ENCODE assay signal across 10 cellular contexts in genomic region chr10:3094565-3095168, GRCh38. TPM values are rescaled to one million over a fixed set of nuclear protein-coding genes. Genes with fewer than 3 reads are reported as not detected.
DNase-seq lines count a peak whose midpoint lies in the region; ATAC-seq and TF ChIP-seq lines count a peak whose summit lies in the region.
"Had no signal": no experiment of that assay in that cellular context is flagged by ENCODE, and none has a peak within 500 bp of the region (broad histone marks: within the 10 kb centered on the region; RNA-seq: fewer than 3 reads in every experiment).

No MANE protein-coding gene starts in this region.

- BruUV-seq in Calu3 (replicated peaks; lab: Mats Ljungman, UMichigan), result TSS peak; percentile 65

- peak overlapping the region; percentile 52; the same call in 1 of the 2 replicates for H3K4me3 ChIP-seq in SK-N-MC
- H3K4me3 ChIP-seq in rectal smooth muscle tissue (ENCODE audit: low read length), result peak overlapping the region; percentile 23

- H3K27me3 ChIP-seq in rectal smooth muscle tissue (ENCODE audit: control insufficient read depth, insufficient read depth, low read length), result no peaks in the 10 kb centered on the region

- no peak for TF ChIP-seq CTCF in Calu3 (IDR thresholded peaks at IDR 0.05; ENCODE audit: unreplicated experiment)
- TF ChIP-seq CTCF in endothelial cell (IDR thresholded peaks at IDR 0.05; ENCODE audit: unreplicated experiment), result no peak

- H3K27ac Mint-ChIP-seq in Calu3 (ENCODE audit: unreplicated experiment) (peak overlapping the region; percentile 97), endothelial cell (ENCODE audit: unreplicated experiment) (peak overlapping the region; percentile 34)

- DNase-seq in Calu3, result no peak
- DNase-seq in SK-N-MC (ENCODE audit: low read depth, low spot score), result no peak
- no peak for DNase-seq in endothelial cell (ENCODE audit: low spot score)
- no peak for DNase-seq in stimulated activated CD4-positive, alpha-beta T cell treated with anti-CD3 and anti-CD28 coated beads, Interleukin-15, amount 100 ng/mL, for 24 hours
- DNase-seq in T-helper 9 cell, result no peak
- DNase-seq: anterior cingulate cortex, SHP77 treated with DMSO at 0.1 percent for 48 hours had no signal

- peaks cover 72% of the 10 kb centered on the region for H3K36me3 Mint-ChIP-seq in Calu3 (ENCODE audit: insufficient read depth, unreplicated experiment)
- peaks cover 9% of the 10 kb centered on the region for H3K36me3 Mint-ChIP-seq in endothelial cell (ENCODE audit: low read depth, unreplicated experiment)

- H3K27me3 Mint-ChIP-seq in Calu3 (ENCODE audit: unreplicated experiment) (no peaks in the 10 kb centered on the region), endothelial cell (ENCODE audit: unreplicated experiment) (peaks cover 3% of the 10 kb centered on the region)

- H3K4me1 Mint-ChIP-seq in Calu3 (ENCODE audit: low read depth, unreplicated experiment), result peaks cover 69% of the 10 kb centered on the region
- peaks cover 18% of the 10 kb centered on the region for H3K4me1 Mint-ChIP-seq in endothelial cell (ENCODE audit: unreplicated experiment)

- H3K9ac ChIP-seq in SK-N-MC (ENCODE audit: insufficient read length), result no peak overlapping the region
- H3K9ac ChIP-seq in rectal smooth muscle tissue (ENCODE audit: low read length), result no peak overlapping the region

- H3K36me3 ChIP-seq in SK-N-MC (ENCODE audit: insufficient read depth, low read length), result peaks cover 28% of the 10 kb centered on the region; the same call in 1 of the 2 replicates
- no peaks in the 10 kb centered on the region for H3K36me3 ChIP-seq in rectal smooth muscle tissue (ENCODE audit: control insufficient read depth, insufficient read depth, low read length)

- H3K27ac ChIP-seq in SK-N-MC (peak overlapping the region; percentile 93; the same call in 1 of the 2 replicates), rectal smooth muscle tissue (ENCODE audit: low read depth, low read length) (peak overlapping the region; percentile 85)

- no peak for ATAC-seq in HG02678 (IDR thresholded peaks at IDR 0.05; ENCODE audit: unreplicated experiment)
- no peak for ATAC-seq in GM18907 (IDR thresholded peaks at IDR 0.05; ENCODE audit: unreplicated experiment)

- no peaks in the 10 kb centered on the region for H3K9me3 ChIP-seq in SK-N-MC (ENCODE audit: low read depth, low read length)

- intact Hi-C loops in Calu3 (cut with micrococcal nuclease; ENCODE audit: unreplicated experiment), result no loop called here

- H3K9me3 Mint-ChIP-seq in Calu3 (ENCODE audit: low read depth, unreplicated experiment) (no peaks in the 10 kb centered on the region), endothelial cell (ENCODE audit: unreplicated experiment) (no peaks in the 10 kb centered on the region)

- H3K4me3 Mint-ChIP-seq in Calu3 (ENCODE audit: low read depth, unreplicated experiment) (peak overlapping the region; percentile 59), endothelial cell (ENCODE audit: unreplicated experiment) (no peak overlapping the region)

- H3K4me1 ChIP-seq in rectal smooth muscle tissue (ENCODE audit: control insufficient read depth, insufficient read depth, low read length), result peaks cover 32% of the 10 kb centered on the region

- CTCF ChIA-PET in Calu3 (lab: Charles Lee), result interaction anchor here (0.7 to 2.4 kb wide), 5 partner anchors 13 to 166 kb away, joined by 3 to 6 read pairs (median 4); no protein-coding TSS in a partner anchor

RNA-seq across cellular contexts. Expression of gene PFKP, which starts 27.3 kb away (rescaled TPM):
- total RNA-seq in Calu3 (2022) (253 and 272 TPM in 2 replicates), endothelial cell (ENCODE audit: unreplicated experiment) (52.3 TPM)
